In the genomic region with DNA sequence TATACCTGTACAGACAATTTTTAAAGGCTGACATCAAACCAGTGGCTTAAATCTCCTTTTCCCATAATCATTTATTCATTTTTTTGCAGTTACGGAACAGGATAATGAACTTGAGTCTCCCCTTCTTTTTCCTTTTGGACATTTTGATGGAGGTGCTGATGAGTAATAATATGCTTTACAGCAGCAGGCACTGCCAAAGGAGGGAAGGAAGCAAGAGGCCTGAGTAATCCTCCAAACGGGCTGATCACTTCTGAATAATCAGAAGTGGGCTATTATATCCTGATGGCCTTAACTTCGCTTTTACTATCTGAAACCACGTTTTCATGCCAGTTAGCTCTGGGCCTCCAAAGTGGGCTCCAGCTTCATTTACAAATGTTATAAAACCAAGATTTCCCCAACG, we compare ENCODE assay signal across 9 cellular contexts.
DNase-seq lines count a peak whose midpoint lies in the region; ATAC-seq and TF ChIP-seq lines count a peak whose summit lies in the region.
"Had no signal": no experiment of that assay in that cellular context is flagged by ENCODE, and none has a peak within 500 bp of the region (broad histone marks: within the 10 kb centered on the region; RNA-seq: fewer than 3 reads in every experiment).

No MANE protein-coding gene starts in this region.

- 44 to 52% methylated on average over 5 of the region's 5 CpGs for WGBS in transverse colon (ENCODE audit: low coverage in 1 of 2), 2 donors

- TF ChIP-seq CTCF in astrocyte of the spinal cord (IDR thresholded peaks at IDR 0.05; ENCODE audit: low read depth, low read length) (no peak), left lung (IDR thresholded peaks at IDR 0.05) (no peak), transverse colon (IDR thresholded peaks at IDR 0.05) (no peak)

- H3K4me1 Mint-ChIP-seq in activated T-cell treated with anti-CD3 and anti-CD28 coated beads, Interleukin-2, amount 50 U/mL, for 72 hours (ENCODE audit: low read depth), result peaks cover 11% of the 10 kb centered on the region

- TF ChIP-seq POLR2A in transverse colon (IDR thresholded peaks at IDR 0.05), result no peak

- no peak for TF ChIP-seq EP300 in transverse colon (IDR thresholded peaks at IDR 0.05; ENCODE audit: low read depth)

- peak overlapping the region; percentile 84 to 96 for H3K4me3 Mint-ChIP-seq in activated T-cell treated with anti-CD3 and anti-CD28 coated beads, Interleukin-2, amount 50 U/mL, for 72 hours

- H3K27me3 Mint-ChIP-seq in activated T-cell treated with anti-CD3 and anti-CD28 coated beads, Interleukin-2, amount 50 U/mL, for 72 hours (ENCODE audit: low read depth), result no peaks in the 10 kb centered on the region

- no peak overlapping the region for H3K4me3 ChIP-seq in astrocyte of the spinal cord (ENCODE audit: low read depth, low read length)
- H3K4me3 ChIP-seq in left lung, result no peak overlapping the region
- H3K4me3 ChIP-seq in transverse colon, result no peak overlapping the region

- ATAC-seq in activated T-cell treated with anti-CD3 and anti-CD28 coated beads, Interleukin-2, amount 50 U/mL, for 72 hours (replicated peaks in 1 of 2), result no peak
- ATAC-seq in left lung, result peak; percentile 36

- no peak for DNase-seq in activated T-cell treated with anti-CD3 and anti-CD28 coated beads, Interleukin-2, amount 50 U/mL, for 72 hours
- no peak for DNase-seq in activated T-cell treated with anti-CD3 and anti-CD28 coated beads, Interleukin-2, amount 50 U/mL, for 48 hours
- peak; percentile 79 for DNase-seq in astrocyte of the spinal cord (ENCODE audit: low read depth, low spot score)
- no peak for DNase-seq in left lung
- no peak for DNase-seq in transverse colon
- DNase-seq in stimulated activated CD8-positive, alpha-beta memory T cell treated with anti-CD3 and anti-CD28 coated beads, Interleukin-4, amount 100 ng/mL, for 48 hours, result no peak
- no peak for DNase-seq in NCI-H526 (lab: John Stamatoyannopoulos, UW)
- no peak for DNase-seq in UCSD-AML1 (lab: John Stamatoyannopoulos, UW; ENCODE audit: unreplicated experiment)
- DNase-seq: activated CD4-positive, alpha-beta T cell treated with anti-CD3 and anti-CD28 coated beads, Interleukin-2, amount 50 U/mL, for 4 hours had no signal

- H3K27me3 ChIP-seq in left lung, result no peaks in the 10 kb centered on the region
- no peaks in the 10 kb centered on the region for H3K27me3 ChIP-seq in transverse colon

- no peaks in the 10 kb centered on the region for H3K9me3 Mint-ChIP-seq in activated T-cell treated with anti-CD3 and anti-CD28 coated beads, Interleukin-2, amount 50 U/mL, for 72 hours

- peaks cover 8 to 16% of the 10 kb centered on the region in 2 donors for H3K36me3 Mint-ChIP-seq in activated T-cell treated with anti-CD3 and anti-CD28 coated beads, Interleukin-2, amount 50 U/mL, for 72 hours (ENCODE audit: insufficient read depth in 2 of 2)

- no peak overlapping the region for H3K27ac Mint-ChIP-seq in activated T-cell treated with anti-CD3 and anti-CD28 coated beads, Interleukin-2, amount 50 U/mL, for 72 hours

- H3K36me3 ChIP-seq in left lung (peaks cover 0 to 26% of the 10 kb centered on the region in 2 donors), transverse colon (no peaks in the 10 kb centered on the region)

- intact Hi-C loops in left lung (cut with DNase I) (no loop called here), transverse colon (cut with DNase I; ENCODE audit: low total_unique reads) (no loop called here)

- no peaks in the 10 kb centered on the region for H3K9me3 ChIP-seq in left lung
- H3K9me3 ChIP-seq in transverse colon, result no peaks in the 10 kb centered on the region

- H3K27ac ChIP-seq in left lung (peak overlapping the region; percentile 21 to 60), transverse colon (peak overlapping the region; percentile 92 to 98 (median 98))

- in situ Hi-C loops in astrocyte of the spinal cord (cut with HindIII; ENCODE audit: low sequenced_read_pairs), result no loop called here
- in situ Hi-C loops in transverse colon (cut with MboI; ENCODE audit: low pct_ligation_motif_present in 1 of 4, low pct_unique_long_range_greater_than_20kb in 1 of 4, low sequenced_read_pairs in 3 of 4), result loop anchor here in 1 of 4 donors (25.0 kb wide), 1 partner anchor 531 kb away; the partner anchor contains the start of gene FOXP1

- H3K4me1 ChIP-seq in left lung (peaks cover 31 to 80% of the 10 kb centered on the region in 2 donors), transverse colon (peaks cover 65 to 97% (median 95%) of the 10 kb centered on the region in 4 donors)
